ENCODE assay signal across 19 cellular contexts in the genomic region with DNA sequence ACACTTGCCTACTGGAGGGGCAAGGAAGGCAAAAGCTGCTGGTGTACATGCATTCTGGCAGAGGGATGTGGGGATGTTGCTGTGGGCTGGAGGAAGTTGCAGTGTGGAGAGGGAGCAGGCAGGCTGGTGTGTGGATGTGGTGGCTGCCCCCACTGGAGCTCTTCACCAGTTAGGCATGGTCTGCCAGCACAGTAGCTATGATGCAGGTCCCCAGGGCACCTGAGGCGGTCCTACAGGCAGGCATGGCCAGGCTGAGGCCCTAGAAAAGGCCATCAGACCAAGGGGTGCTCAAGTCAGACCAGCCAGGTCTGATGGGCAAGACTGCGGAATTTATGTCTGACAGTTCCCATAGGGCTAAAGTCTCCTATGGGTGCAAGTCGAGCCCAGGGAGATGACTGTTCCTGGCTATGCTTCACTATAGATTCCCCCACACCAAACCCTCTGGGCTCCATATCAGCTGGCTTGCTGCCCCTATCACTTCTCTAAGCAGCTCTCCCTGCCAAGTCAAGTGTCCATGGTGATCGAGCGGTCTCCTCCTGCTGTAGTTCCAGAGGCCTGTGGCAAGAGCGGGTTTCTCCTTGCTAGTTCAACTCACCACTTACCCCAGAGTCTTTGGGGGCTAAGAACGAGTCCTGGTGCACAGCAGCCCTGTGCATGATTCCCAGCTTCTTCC.
"Had no signal": no experiment of that assay in that cellular context is flagged by ENCODE, and none has a peak within 500 bp of the region (broad histone marks: within the 10 kb centered on the region; RNA-seq: fewer than 3 reads in every experiment).

No MANE protein-coding gene starts in this region.

- H3K27me3 ChIP-seq: esophagus squamous epithelium, gastroesophageal sphincter, sigmoid colon, uterus had no signal

- H3K9me3 ChIP-seq: prostate gland, uterus had no signal

- H2AFZ ChIP-seq: parathyroid adenoma had no signal

- H3K4me3 Mint-ChIP-seq: dendritic cell treated with granulocyte-macrophage colony-stimulating factor and Interleukin-4, amounts not matched to agents 40 ng/mL and 50 ng/mL, for 4 days; naive thymus-derived CD4-positive, alpha-beta T cell; nephron progenitor cell; type B pancreatic cell had no signal

- H3K4me3 ChIP-seq: esophagus squamous epithelium, gastroesophageal sphincter, prostate gland, sigmoid colon, skin epidermis, uterus had no signal

- H3K36me3 ChIP-seq: esophagus squamous epithelium, gastroesophageal sphincter, prostate gland, sigmoid colon, uterus had no signal

- H3K27me3 Mint-ChIP-seq: dendritic cell treated with granulocyte-macrophage colony-stimulating factor and Interleukin-4, amounts not matched to agents 40 ng/mL and 50 ng/mL, for 4 days; naive thymus-derived CD4-positive, alpha-beta T cell; type B pancreatic cell had no signal

- H3K36me3 Mint-ChIP-seq: type B pancreatic cell had no signal

- H3K27ac ChIP-seq: esophagus squamous epithelium, gastroesophageal sphincter, parathyroid adenoma, prostate gland, sigmoid colon, skin epidermis, uterus had no signal

- H3K4me1 ChIP-seq: esophagus squamous epithelium, gastroesophageal sphincter, parathyroid adenoma, prostate gland, sigmoid colon, uterus had no signal

- H3K4me1 Mint-ChIP-seq: naive thymus-derived CD4-positive, alpha-beta T cell; nephron progenitor cell had no signal

- DNase-seq: esophagus squamous epithelium; foreskin fibroblast; glutamatergic neuron; islet precursor cell; left colon; mammary epithelial cell; naive thymus-derived CD4-positive, alpha-beta T cell; nephron progenitor cell; sigmoid colon; stimulated activated CD4-positive, alpha-beta T cell treated with anti-CD3 and anti-CD28 coated beads, Interleukin-12 subunit alpha, Interleukin-12 subunit beta, amount 100 ng/mL, for 4 hours; stimulated activated CD4-positive, alpha-beta T cell treated with anti-CD3 and anti-CD28 coated beads, Interleukin-2, amount 100 ng/mL, for 48 hours; stimulated activated naive CD4-positive, alpha-beta T cell treated with Interleukin-2 at 50 U/mL for 16 hours; uterus had no signal

- H3K9ac ChIP-seq: parathyroid adenoma had no signal

- H3K27ac Mint-ChIP-seq: dendritic cell treated with granulocyte-macrophage colony-stimulating factor and Interleukin-4, amounts not matched to agents 40 ng/mL and 50 ng/mL, for 4 days; naive thymus-derived CD4-positive, alpha-beta T cell; nephron progenitor cell; type B pancreatic cell had no signal

- ATAC-seq: gastroesophageal sphincter; left colon; naive thymus-derived CD4-positive, alpha-beta T cell had no signal
